ENCODE assay signal across 8 cellular contexts in genomic region chr10:111598433-111599059, GRCh38.
A peak's percentile ranks its signal among the peaks of the same experiment; 100 is the strongest.
DNase-seq lines count a peak whose midpoint lies in the region; ATAC-seq and TF ChIP-seq lines count a peak whose summit lies in the region.

No MANE protein-coding gene starts in this region.

- no peak overlapping the region for H4K12ac ChIP-seq in trophoblast cell (ENCODE audit: low read depth, low read length)

- no peak overlapping the region for H4K8ac ChIP-seq in trophoblast cell (ENCODE audit: low read depth, low read length)

- H3K18ac ChIP-seq in trophoblast cell (ENCODE audit: low read length), result no peak overlapping the region

- H3K9ac ChIP-seq in trophoblast cell (ENCODE audit: low read length), result no peak overlapping the region

- no peaks in the 10 kb centered on the region for H3K9me3 ChIP-seq in trophoblast cell (ENCODE audit: insufficient read depth, low read depth, low read length)

- no peak overlapping the region for H2AK5ac ChIP-seq in trophoblast cell (ENCODE audit: low read length)

- H3K4me3 ChIP-seq in trophoblast cell (ENCODE audit: low read depth, low read length), result no peak overlapping the region

- H2BK12ac ChIP-seq in trophoblast cell (ENCODE audit: low read length), result no peak overlapping the region

- no peaks in the 10 kb centered on the region for H3K36me3 ChIP-seq in trophoblast cell (ENCODE audit: control insufficient read depth in 1 of 2, insufficient read depth in 2 of 2, low read length in 2 of 2)

- no peak overlapping the region for H2BK5ac ChIP-seq in trophoblast cell (ENCODE audit: low read depth, low read length, poor library complexity)

- H3K9me3 Mint-ChIP-seq in CD14-positive monocyte, result no peaks in the 10 kb centered on the region

- H3K36me3 Mint-ChIP-seq in CD14-positive monocyte, result no peaks in the 10 kb centered on the region

- H2BK120ac ChIP-seq in trophoblast cell (ENCODE audit: insufficient read depth, low read length, poor library complexity), result no peak overlapping the region

- no peak overlapping the region for H4K91ac ChIP-seq in trophoblast cell (ENCODE audit: low read depth, low read length)

- intact Hi-C loops in CD14-positive monocyte (cut with micrococcal nuclease), result loop anchor here (10.0 kb wide), 1 partner anchor 984 kb away; no protein-coding TSS in a partner anchor

- peaks cover 0 to 2% of the 10 kb centered on the region in 2 experiments for H3K4me1 ChIP-seq in trophoblast cell (ENCODE audit: control insufficient read depth in 1 of 2, insufficient read depth in 2 of 2, low read length in 2 of 2)

- H3K27ac ChIP-seq in trophoblast cell (ENCODE audit: low read depth, low read length), result no peak overlapping the region

- no peaks in the 10 kb centered on the region for H3K4me1 Mint-ChIP-seq in CD14-positive monocyte

- no peak overlapping the region for H3K4me3 Mint-ChIP-seq in CD14-positive monocyte

- peak; percentile 67 for TF ChIP-seq CTCF in CD14-positive monocyte (IDR thresholded peaks at IDR 0.05)

- peak; percentile 93 for ATAC-seq in GM18517 (IDR thresholded peaks at IDR 0.05; ENCODE audit: unreplicated experiment)
- ATAC-seq in HG02943 (IDR thresholded peaks at IDR 0.05; ENCODE audit: low read depth, unreplicated experiment), result peak; percentile 84

- no peak overlapping the region for H3K4me2 ChIP-seq in trophoblast cell (ENCODE audit: low read length)

- H3K79me2 ChIP-seq in trophoblast cell (ENCODE audit: control insufficient read depth, insufficient read depth, low read length, poor library complexity), result no peaks in the 10 kb centered on the region

- no CpG with 5 or more reads among the region's 6 CpGs for WGBS in trophoblast cell (ENCODE audit: extremely low coverage, insufficient coverage, insufficient read length)

- no peak overlapping the region for H3K27ac Mint-ChIP-seq in CD14-positive monocyte

- no peaks in the 10 kb centered on the region for H3K79me1 ChIP-seq in trophoblast cell (ENCODE audit: low read length)

- no peak overlapping the region for H2AFZ ChIP-seq in trophoblast cell (ENCODE audit: insufficient read depth, low read length, poor library complexity)

- DNase-seq in CD14-positive monocyte (ENCODE audit: low spot score), result no peak
- peak; percentile 14 for DNase-seq in NCI-H345 (lab: John Stamatoyannopoulos, UW)
- DNase-seq in activated CD8-positive, alpha-beta memory T cell treated with anti-CD3 and anti-CD28 coated beads, Interleukin-2, amount 50 U/mL, for 48 hours, result peak; percentile 54
- peak; percentile 63 for DNase-seq in foreskin melanocyte
- DNase-seq in trophoblast cell, result peak; percentile 82 to 95
- no peak for DNase-seq in amniotic stem cell (lab: John Stamatoyannopoulos, UW)

- H3K23ac ChIP-seq in trophoblast cell (ENCODE audit: low read length), result no peak overlapping the region

- no peak overlapping the region for H3K4ac ChIP-seq in trophoblast cell (ENCODE audit: low read depth, low read length)

- H3K27me3 ChIP-seq in trophoblast cell (ENCODE audit: insufficient read depth, low read length), result no peaks in the 10 kb centered on the region

- H3K27me3 Mint-ChIP-seq in CD14-positive monocyte (ENCODE audit: low read depth in 3 of 3), result peaks cover 2 to 4% (median 3%) of the 10 kb centered on the region in 3 donors

- H3K14ac ChIP-seq in trophoblast cell (ENCODE audit: low read length), result no peak overlapping the region

Comparison
In these comparisons a context has a peak if more than half of its experiments do, and no peak if none do; other contexts are left out.
1. DNase-seq: peak in NCI-H345 (single experiment), activated CD8-positive, alpha-beta memory T cell treated with anti-CD3 and anti-CD28 coated beads, Interleukin-2, amount 50 U/mL, for 48 hours (single experiment), foreskin melanocyte (single experiment) and trophoblast cell (2 of 2); none in CD14-positive monocyte (single experiment) and amniotic stem cell (single experiment).